Comparison of ENCODE assay signal across 8 cellular contexts in genomic region chr10:44978570-44979280, GRCh38. TPM values are rescaled to one million over a fixed set of nuclear protein-coding genes. Genes with fewer than 3 reads are reported as not detected.
DNase-seq lines count a peak whose midpoint lies in the region; ATAC-seq and TF ChIP-seq lines count a peak whose summit lies in the region.

A gene with protein sequence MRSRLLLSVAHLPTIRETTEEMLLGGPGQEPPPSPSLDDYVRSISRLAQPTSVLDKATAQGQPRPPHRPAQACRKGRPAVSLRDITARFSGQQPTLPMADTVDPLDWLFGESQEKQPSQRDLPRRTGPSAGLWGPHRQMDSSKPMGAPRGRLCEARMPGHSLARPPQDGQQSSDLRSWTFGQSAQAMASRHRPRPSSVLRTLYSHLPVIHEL (minus strand): TSS chr10:44978809. CDS start chr10:44978030, 779 bp downstream.

- peak within 1 kb of the TSS; percentile 83 for H3K4me2 ChIP-seq in smooth muscle cell

- 22% methylated on average over 12 of the region's 12 CpGs for WGBS in smooth muscle cell (ENCODE audit: low lambda C conversion rate)

- H3K4me3 ChIP-seq in smooth muscle cell = peak within 1 kb of the TSS; percentile 39

- no peaks in the 10 kb centered on the region for H3K27me3 ChIP-seq in smooth muscle cell (ENCODE audit: low read depth)

- H3K36me3 ChIP-seq in smooth muscle cell (ENCODE audit: low read depth) = no peaks in the 10 kb centered on the region

- ATAC-seq in HG03432 (IDR thresholded peaks at IDR 0.05; ENCODE audit: unreplicated experiment) (peak; percentile 39), HG03135 (IDR thresholded peaks at IDR 0.05; ENCODE audit: unreplicated experiment) (no peak)

- TF ChIP-seq CTCF in smooth muscle cell (IDR thresholded peaks at IDR 0.05; ENCODE audit: borderline replicate concordance, insufficient read depth, poor library complexity, severe bottlenecking) = no peak

- H3F3A ChIP-seq in smooth muscle cell (ENCODE audit: low read depth) = peaks cover 6% of the 10 kb centered on the region

- H3K4me1 ChIP-seq in smooth muscle cell (ENCODE audit: low read depth) = peaks cover 39% of the 10 kb centered on the region

- peak within 1 kb of the TSS; percentile 53 for H3K27ac ChIP-seq in smooth muscle cell (ENCODE audit: low read depth)

- peak within 1 kb of the TSS; percentile 32 for H3K9ac ChIP-seq in smooth muscle cell (ENCODE audit: low read depth)

- peak; percentile 97 for DNase-seq in DMS53 (lab: John Stamatoyannopoulos, UW)
- DNase-seq in NCI-H774 (lab: John Stamatoyannopoulos, UW) = peak; percentile 92
- peak; percentile 98 for DNase-seq in cerebellar cortex (ENCODE audit: low spot score)
- DNase-seq in iris pigment epithelial cell (ENCODE audit: low read depth) = peak; percentile 94
- peak; percentile 35 for DNase-seq in smooth muscle cell (lab: John Stamatoyannopoulos, UW; ENCODE audit: unreplicated experiment)
- DNase-seq in activated T-cell treated with anti-CD3 and anti-CD28 coated beads, Interleukin-2, amount 50 U/mL, for 1 hour = no peak

- H2AFZ ChIP-seq in smooth muscle cell (ENCODE audit: low read depth) = peak within 1 kb of the TSS; percentile 26

- H3K9me3 ChIP-seq in smooth muscle cell (replicated peaks; ENCODE audit: low read depth) = no peaks in the 10 kb centered on the region

- no peaks in the 10 kb centered on the region for H3K79me2 ChIP-seq in smooth muscle cell (ENCODE audit: low read depth)

- no peaks in the 10 kb centered on the region for H4K20me1 ChIP-seq in smooth muscle cell (ENCODE audit: low read depth)

RNA-seq across cellular contexts. Expression of the gene that starts here (rescaled TPM):
- 10.1 and 13.2 TPM in 2 replicates for total RNA-seq in smooth muscle cell
- 12.9 and 18.8 TPM in 2 replicates for polyA plus RNA-seq in smooth muscle cell
